17 cellular contexts compared by ENCODE assay signal in the genomic region with DNA sequence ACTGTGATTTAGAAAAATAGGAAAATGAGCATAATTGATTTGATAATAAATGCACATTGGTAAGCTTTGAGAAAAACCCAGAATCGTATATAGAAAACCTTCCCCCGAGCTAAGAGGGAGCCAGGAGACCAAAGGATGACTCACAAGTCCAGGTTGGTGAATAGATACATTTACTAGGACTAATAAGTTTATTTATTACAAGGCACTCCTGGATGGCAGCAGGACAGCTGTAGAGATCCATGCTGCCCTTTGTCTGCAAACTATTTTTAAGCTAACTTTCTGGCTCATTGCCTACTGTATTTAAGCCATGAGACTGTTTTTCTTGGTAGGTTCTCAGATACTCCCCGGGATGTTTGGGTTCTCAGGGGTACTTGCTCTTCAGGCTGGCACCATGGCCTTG. TPM values are rescaled to one million over a fixed set of nuclear protein-coding genes. Genes with fewer than 3 reads are reported as not detected.
DNase-seq lines count a peak whose midpoint lies in the region; ATAC-seq and TF ChIP-seq lines count a peak whose summit lies in the region.
"Had no signal": no experiment of that assay in that cellular context is flagged by ENCODE, and none has a peak within 500 bp of the region (broad histone marks: within the 10 kb centered on the region; RNA-seq: fewer than 3 reads in every experiment).

No MANE protein-coding gene starts in this region.

- H3K9me3 Mint-ChIP-seq in activated naive CD8-positive, alpha-beta T cell treated with anti-CD3 and anti-CD28 coated beads, Interleukin-2, amount 10 ng/mL, durations not matched to agents 7 days and 5 days, result no peaks in the 10 kb centered on the region
- H3K9me3 Mint-ChIP-seq in activated naive CD8-positive, alpha-beta T cell treated with anti-CD3 and anti-CD28 coated beads for 36 hours, result no peaks in the 10 kb centered on the region
- H3K9me3 Mint-ChIP-seq: T-helper 1 cell treated with Interleukin-12 subunit alpha and Interleukin-12 subunit beta and Interleukin-4 antibody, amounts not matched to agents 30 μg/mL and 1 μg/mL, for 36 hours had no signal

- peaks cover 17% of the 10 kb centered on the region for H3K4me1 Mint-ChIP-seq in activated naive CD8-positive, alpha-beta T cell treated with anti-CD3 and anti-CD28 coated beads, Interleukin-2, amount 10 ng/mL, durations not matched to agents 7 days and 5 days
- H3K4me1 Mint-ChIP-seq in activated naive CD8-positive, alpha-beta T cell treated with anti-CD3 and anti-CD28 coated beads for 36 hours, result peaks cover 32% of the 10 kb centered on the region

- H3K4me3 Mint-ChIP-seq in activated naive CD8-positive, alpha-beta T cell treated with anti-CD3 and anti-CD28 coated beads, Interleukin-2, amount 10 ng/mL, durations not matched to agents 7 days and 5 days, result no peak overlapping the region
- no peak overlapping the region for H3K4me3 Mint-ChIP-seq in activated naive CD8-positive, alpha-beta T cell treated with anti-CD3 and anti-CD28 coated beads for 36 hours
- H3K4me3 Mint-ChIP-seq: T-helper 1 cell treated with Interleukin-12 subunit alpha and Interleukin-12 subunit beta and Interleukin-4 antibody, amounts not matched to agents 30 μg/mL and 1 μg/mL, for 36 hours had no signal

- H3K9me3 ChIP-seq in skeletal muscle tissue (ENCODE audit: control insufficient read depth in 3 of 3, low read length in 3 of 3), result no peaks in the 10 kb centered on the region

- POLR2A ChIA-PET in activated naive CD8-positive, alpha-beta T cell treated with anti-CD3 and anti-CD28 coated beads, Interleukin-2, amount 10 ng/mL, durations not matched to agents 7 days and 5 days (lab: Charles Lee), result no interaction called here

- H3K4me1 ChIP-seq in foreskin keratinocyte (peaks cover 8% of the 10 kb centered on the region), skeletal muscle tissue (ENCODE audit: control insufficient read depth in 3 of 3, insufficient read depth in 3 of 3, low read length in 3 of 3) (peaks cover 7 to 13% (median 13%) of the 10 kb centered on the region in 3 donors)
- H3K4me1 ChIP-seq: parathyroid adenoma had no signal

- no peak for DNase-seq in activated naive CD8-positive, alpha-beta T cell treated with anti-CD3 and anti-CD28 coated beads, Interleukin-2, amount 10 ng/mL, durations not matched to agents 7 days and 5 days
- DNase-seq in activated naive CD8-positive, alpha-beta T cell treated with anti-CD3 and anti-CD28 coated beads for 36 hours, result no peak
- DNase-seq in foreskin keratinocyte, result peak in 1 of 2 donors; percentile 40
- no peak for DNase-seq in LoVo (ENCODE audit: low spot score)
- DNase-seq in NCI-H69 (lab: John Stamatoyannopoulos, UW), result no peak
- DNase-seq: activated CD4-positive, alpha-beta T cell treated with anti-CD3 and anti-CD28 coated beads, Interleukin-2, amount 50 U/mL, for 4 hours; activated gamma-delta T cell; cortex of kidney; glutamatergic neuron; NCI-H187 had no signal

- H3K9ac ChIP-seq in skeletal muscle tissue (ENCODE audit: low read depth in 1 of 3, low read length in 3 of 3), result no peak overlapping the region
- H3K9ac ChIP-seq: parathyroid adenoma had no signal

- H3K27ac ChIP-seq in foreskin keratinocyte, result no peak overlapping the region
- peak overlapping the region; percentile 28 for H3K27ac ChIP-seq in skeletal muscle tissue (ENCODE audit: low read depth, low read length)
- H3K27ac ChIP-seq: parathyroid adenoma had no signal

- H3K27me3 ChIP-seq in foreskin keratinocyte (no peaks in the 10 kb centered on the region), skeletal muscle tissue (ENCODE audit: control insufficient read depth in 3 of 3, insufficient read depth in 3 of 3, low read length in 3 of 3) (no peaks in the 10 kb centered on the region)

- H3K4me3 ChIP-seq in skeletal muscle tissue (ENCODE audit: low read length in 3 of 3), result peak overlapping the region in 1 of 3 donors; percentile 29

- TF ChIP-seq CTCF in foreskin keratinocyte (conservative IDR thresholded peaks at IDR 0.05), result no peak

- peaks cover 0 to 3% (median 0%) of the 10 kb centered on the region in 3 donors for H3K36me3 ChIP-seq in skeletal muscle tissue (ENCODE audit: control insufficient read depth in 3 of 3, insufficient read depth in 3 of 3, low read length in 3 of 3)

- H3K36me3 Mint-ChIP-seq in activated naive CD8-positive, alpha-beta T cell treated with anti-CD3 and anti-CD28 coated beads, Interleukin-2, amount 10 ng/mL, durations not matched to agents 7 days and 5 days, result peaks cover 15% of the 10 kb centered on the region
- peaks cover 7% of the 10 kb centered on the region for H3K36me3 Mint-ChIP-seq in activated naive CD8-positive, alpha-beta T cell treated with anti-CD3 and anti-CD28 coated beads for 36 hours

- ATAC-seq in activated naive CD8-positive, alpha-beta T cell treated with anti-CD3 and anti-CD28 coated beads, Interleukin-2, amount 10 ng/mL, durations not matched to agents 7 days and 5 days (ENCODE audit: low read depth), result no peak
- ATAC-seq in SK-N-SH treated with all-trans-retinoic acid at 6 μM for 48 hours, result peak; percentile 92
- peak; percentile 66 for ATAC-seq in foreskin keratinocyte
- no peak for ATAC-seq in HG02763 (IDR thresholded peaks at IDR 0.05; ENCODE audit: unreplicated experiment)

- H3K27ac Mint-ChIP-seq in activated naive CD8-positive, alpha-beta T cell treated with anti-CD3 and anti-CD28 coated beads, Interleukin-2, amount 10 ng/mL, durations not matched to agents 7 days and 5 days, result peak overlapping the region; percentile 3
- no peak overlapping the region for H3K27ac Mint-ChIP-seq in activated naive CD8-positive, alpha-beta T cell treated with anti-CD3 and anti-CD28 coated beads for 36 hours
- H3K27ac Mint-ChIP-seq: T-helper 1 cell treated with Interleukin-12 subunit alpha and Interleukin-12 subunit beta and Interleukin-4 antibody, amounts not matched to agents 30 μg/mL and 1 μg/mL, for 36 hours had no signal

- no peaks in the 10 kb centered on the region for H3K27me3 Mint-ChIP-seq in activated naive CD8-positive, alpha-beta T cell treated with anti-CD3 and anti-CD28 coated beads, Interleukin-2, amount 10 ng/mL, durations not matched to agents 7 days and 5 days
- no peaks in the 10 kb centered on the region for H3K27me3 Mint-ChIP-seq in activated naive CD8-positive, alpha-beta T cell treated with anti-CD3 and anti-CD28 coated beads for 36 hours

TF ChIP-seq in SK-N-SH treated with all-trans-retinoic acid at 6 μM for 48 hours, 23 proteins besides CTCF, POLR2A, EP300 and RAD21 (continues in another document):
- TF ChIP-seq ZNF70 (CRISPR knock-in tag; IDR thresholded peaks at IDR 0.05) (no peak), OSR1 (CRISPR knock-in tag; IDR thresholded peaks at IDR 0.05) (no peak), PPARA (CRISPR knock-in tag; IDR thresholded peaks at IDR 0.05; ENCODE audit: borderline replicate concordance) (no peak), ARNTL (CRISPR knock-in tag; IDR thresholded peaks at IDR 0.05; ENCODE audit: borderline replicate concordance, low read depth) (no peak), ZC3H10 (CRISPR knock-in tag; IDR thresholded peaks at IDR 0.05) (no peak), TCF4 (CRISPR knock-in tag; IDR thresholded peaks at IDR 0.05; ENCODE audit: borderline replicate concordance) (no peak)
- TF ChIP-seq, protein P1, sequence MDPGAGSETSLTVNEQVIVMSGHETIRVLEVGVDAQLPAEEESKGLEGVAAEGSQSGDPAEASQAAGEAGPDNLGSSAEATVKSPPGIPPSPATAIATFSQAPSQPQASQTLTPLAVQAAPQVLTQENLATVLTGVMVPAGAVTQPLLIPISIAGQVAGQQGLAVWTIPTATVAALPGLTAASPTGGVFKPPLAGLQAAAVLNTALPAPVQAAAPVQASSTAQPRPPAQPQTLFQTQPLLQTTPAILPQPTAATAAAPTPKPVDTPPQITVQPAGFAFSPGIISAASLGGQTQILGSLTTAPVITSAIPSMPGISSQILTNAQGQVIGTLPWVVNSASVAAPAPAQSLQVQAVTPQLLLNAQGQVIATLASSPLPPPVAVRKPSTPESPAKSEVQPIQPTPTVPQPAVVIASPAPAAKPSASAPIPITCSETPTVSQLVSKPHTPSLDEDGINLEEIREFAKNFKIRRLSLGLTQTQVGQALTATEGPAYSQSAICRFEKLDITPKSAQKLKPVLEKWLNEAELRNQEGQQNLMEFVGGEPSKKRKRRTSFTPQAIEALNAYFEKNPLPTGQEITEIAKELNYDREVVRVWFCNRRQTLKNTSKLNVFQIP (CRISPR knock-in tag; IDR thresholded peaks at IDR 0.05; ENCODE audit: borderline replicate concordance, low read depth), result no peak

RNA-seq across cellular contexts. Expression of a gene that starts 13.4 kb away (rescaled TPM):
- 10 to 100 TPM; 49.1 TPM for total RNA-seq in activated naive CD8-positive, alpha-beta T cell treated with anti-CD3 and anti-CD28 coated beads, Interleukin-2, amount 10 ng/mL, durations not matched to agents 7 days and 5 days
- total RNA-seq in activated naive CD8-positive, alpha-beta T cell treated with anti-CD3 and anti-CD28 coated beads for 36 hours, result 10 to 100 TPM; 33.3 to 33.9 TPM
- total RNA-seq in foreskin keratinocyte (16.1 and 17.8 TPM in 2 replicates), skeletal muscle tissue (7.3 TPM)
- 3.0 TPM in 2 replicates for polyA plus RNA-seq in foreskin keratinocyte

RNA-seq across cellular contexts. Expression of a gene that starts 23.5 kb away (rescaled TPM):
- 10 to 100 TPM; 57.7 to 58.2 TPM for total RNA-seq in activated naive CD8-positive, alpha-beta T cell treated with anti-CD3 and anti-CD28 coated beads, Interleukin-2, amount 10 ng/mL, durations not matched to agents 7 days and 5 days
- 10 to 100 TPM; 64.4 to 66.8 TPM for total RNA-seq in activated naive CD8-positive, alpha-beta T cell treated with anti-CD3 and anti-CD28 coated beads for 36 hours
- total RNA-seq in foreskin keratinocyte, result 23.2 and 26.1 TPM in 2 replicates
- 12.4 and 14.1 TPM in 2 replicates for polyA plus RNA-seq in foreskin keratinocyte
- total RNA-seq in skeletal muscle tissue, result 30.8 TPM

RNA-seq across cellular contexts. Expression of a gene that starts 51.2 kb away (rescaled TPM):
- not detected for total RNA-seq in activated naive CD8-positive, alpha-beta T cell treated with anti-CD3 and anti-CD28 coated beads, Interleukin-2, amount 10 ng/mL, durations not matched to agents 7 days and 5 days
- not detected for total RNA-seq in activated naive CD8-positive, alpha-beta T cell treated with anti-CD3 and anti-CD28 coated beads for 36 hours
- total RNA-seq in foreskin keratinocyte, result not detected in 2 replicates
- not detected in 2 replicates for polyA plus RNA-seq in foreskin keratinocyte
- total RNA-seq in skeletal muscle tissue, result not detected
- total RNA-seq: liver, urinary bladder had no signal
- polyA plus RNA-seq: liver, urinary bladder had no signal

Comparison
In these comparisons a context has a peak if more than half of its experiments do, and no peak if none do; other contexts are left out.
1. ATAC-seq: peak in SK-N-SH treated with all-trans-retinoic acid at 6 μM for 48 hours (single experiment) and foreskin keratinocyte (single experiment); none in activated naive CD8-positive, alpha-beta T cell treated with anti-CD3 and anti-CD28 coated beads, Interleukin-2, amount 10 ng/mL, durations not matched to agents 7 days and 5 days (single experiment) and HG02763 (single experiment).